11 cellular contexts compared by ENCODE assay signal in the genomic region with DNA sequence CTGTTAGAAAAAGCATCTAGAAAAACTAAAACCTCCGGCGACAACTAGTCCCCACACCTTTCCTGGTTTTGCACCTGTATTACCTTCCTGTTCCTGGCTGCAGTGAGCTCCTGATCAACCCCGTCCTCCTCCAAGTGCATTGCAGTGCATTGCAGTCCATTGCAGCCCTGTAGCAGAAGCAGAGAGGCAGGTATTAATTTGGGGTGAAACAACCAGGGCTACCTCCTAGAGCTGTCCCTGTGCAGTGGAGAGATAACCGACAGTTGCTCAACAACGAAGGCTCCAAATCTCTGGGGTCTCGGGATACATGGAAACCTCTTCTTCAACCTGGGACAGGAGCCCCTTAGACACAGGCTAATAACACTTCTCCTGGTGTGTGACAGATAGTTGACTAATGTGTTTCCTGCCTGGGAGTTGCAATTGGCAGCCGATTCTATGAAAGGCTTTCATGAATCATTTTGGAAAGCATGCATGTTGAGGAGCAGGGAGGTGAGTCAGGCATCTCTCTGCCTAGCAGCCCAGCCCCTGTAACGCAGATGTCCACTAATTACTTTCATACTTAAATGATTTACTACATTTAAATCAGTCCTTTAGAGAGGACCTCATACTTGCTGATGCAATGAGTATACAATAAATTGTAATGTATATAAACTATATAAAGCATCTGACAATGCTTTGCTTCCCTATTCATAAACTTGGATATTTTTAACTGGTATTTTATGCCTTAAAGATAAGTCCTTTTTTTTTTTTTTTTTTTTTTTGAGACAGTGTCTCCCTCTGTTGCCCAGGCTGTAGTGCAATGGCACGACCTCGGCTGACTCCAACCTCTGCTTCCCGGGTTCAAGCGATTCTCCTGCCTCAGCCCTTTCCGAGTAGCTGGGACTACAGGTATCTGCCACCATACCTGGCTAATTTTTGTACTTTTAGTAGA. TPM values are rescaled to one million over a fixed set of nuclear protein-coding genes. Genes with fewer than 3 reads are reported as not detected.
DNase-seq lines count a peak whose midpoint lies in the region; TF ChIP-seq lines count a peak whose summit lies in the region.
"Had no signal": no experiment of that assay in that cellular context is flagged by ENCODE, and none has a peak within 500 bp of the region (broad histone marks: within the 10 kb centered on the region; RNA-seq: fewer than 3 reads in every experiment).

No MANE protein-coding gene starts in this region.

- no peaks in the 10 kb centered on the region for H3K4me1 ChIP-seq in transverse colon

- H3K4me3 ChIP-seq in astrocyte of the cerebellum (ENCODE audit: low read depth, low read length) (no peak overlapping the region), transverse colon (no peak overlapping the region)

- peak; percentile 97 for DNase-seq in COLO829 (ENCODE audit: low spot score)
- peak; percentile 75 for DNase-seq in astrocyte of the cerebellum (ENCODE audit: low read depth)
- DNase-seq in lung microvascular endothelial cell (ENCODE audit: low read depth in 2 of 2): peak; percentile 70 to 93
- no peak for DNase-seq in activated naive CD4-positive, alpha-beta T cell treated with anti-CD3 and anti-CD28 coated beads, Interleukin-2, amount 50 U/mL, for 16 hours
- no peak for DNase-seq in transverse colon
- no peak for DNase-seq in GM13977 (ENCODE audit: low spot score)
- DNase-seq in SIG-M5 treated with dmso at 0.1 percent for 504 hours (lab: John Stamatoyannopoulos, UW; ENCODE audit: unreplicated experiment): no peak
- DNase-seq: activated B cell treated with CpG ODN at 0.5 μM for 24 hours; H7; stimulated activated CD4-positive, alpha-beta T cell treated with anti-CD3 and anti-CD28 coated beads, Interleukin-4, amount 100 ng/mL, for 4 hours had no signal

- no peak for TF ChIP-seq POLR2A in transverse colon (IDR thresholded peaks at IDR 0.05)

- H3K27me3 ChIP-seq in transverse colon: no peaks in the 10 kb centered on the region

- TF ChIP-seq RAD21 in Ishikawa (IDR thresholded peaks at IDR 0.05; ENCODE audit: low read depth): 0 out of 2 replicates have a peak, but pooled peaks have one; percentile 5

- intact Hi-C loops in transverse colon (cut with DNase I; ENCODE audit: low total_unique reads): no loop called here

- TF ChIP-seq EP300 in Ishikawa (IDR thresholded peaks at IDR 0.05; ENCODE audit: borderline replicate concordance) (0 out of 2 replicates have a peak, but pooled peaks have one; percentile 52), transverse colon (IDR thresholded peaks at IDR 0.05; ENCODE audit: low read depth) (no peak)

- no peak overlapping the region for H3K27ac ChIP-seq in transverse colon

- no peaks in the 10 kb centered on the region for H3K9me3 ChIP-seq in transverse colon

- in situ Hi-C loops in astrocyte of the cerebellum (cut with HindIII; ENCODE audit: low sequenced_read_pairs) (no loop called here), transverse colon (cut with MboI; ENCODE audit: low pct_ligation_motif_present in 1 of 4, low pct_unique_long_range_greater_than_20kb in 1 of 4, low sequenced_read_pairs in 3 of 4) (no loop called here), GM13977 (cut with MboI; ENCODE audit: low pct_unique_long_range_greater_than_20kb, low sequenced_read_pairs, unreplicated experiment) (no loop called here)

- TF ChIP-seq CTCF in astrocyte of the cerebellum (IDR thresholded peaks at IDR 0.05; ENCODE audit: low read depth, low read length, missing control alignments): no peak
- TF ChIP-seq CTCF in transverse colon (IDR thresholded peaks at IDR 0.05): no peak
- TF ChIP-seq CTCF in GM13977 (IDR thresholded peaks at IDR 0.05; ENCODE audit: extremely low read depth, insufficient read depth, missing control alignments): no peak

- no peaks in the 10 kb centered on the region for H3K36me3 ChIP-seq in transverse colon

- 66 to 77% methylated on average over 6 to 13 of the region's 13 CpGs for WGBS in transverse colon (ENCODE audit: low coverage in 1 of 2), 2 donors

TF ChIP-seq in Ishikawa, 13 proteins besides CTCF, POLR2A, EP300 and RAD21:
- TF ChIP-seq EGR1 (IDR thresholded peaks at IDR 0.05) (no peak), TCF12 (IDR thresholded peaks at IDR 0.05; ENCODE audit: low read depth) (no peak; the same call in 1 of the 2 replicates), TEAD4 (IDR thresholded peaks at IDR 0.05) (peak; percentile 42; the same call in 1 of the 2 replicates), FOXM1 (IDR thresholded peaks at IDR 0.05; ENCODE audit: borderline replicate concordance, low read depth) (no peak), NFIC (IDR thresholded peaks at IDR 0.05) (peak; percentile 67)
TF ChIP-seq in Ishikawa: peak in this region for 2.

RNA-seq across cellular contexts. Expression of gene PRR15, which starts 59.0 kb away (rescaled TPM):
- under 0.01 TPM in 1 of 2 replicates, not detected in the other for total RNA-seq in lung microvascular endothelial cell
- 100 to 1,000 TPM in 3 of 4 donors, 10 to 100 TPM in 1; 53.3 to 443 (median 294) TPM for total RNA-seq in transverse colon
- total RNA-seq: activated B cell treated with CpG ODN at 0.5 μM for 24 hours had no signal

Comparison
In these comparisons a context has a peak if more than half of its experiments do, and no peak if none do; other contexts are left out.
1. DNase-seq: peak in COLO829 (single experiment), astrocyte of the cerebellum (single experiment) and lung microvascular endothelial cell (2 of 2); none in activated naive CD4-positive, alpha-beta T cell treated with anti-CD3 and anti-CD28 coated beads, Interleukin-2, amount 50 U/mL, for 16 hours (single experiment), transverse colon (single experiment), GM13977 (single experiment) and SIG-M5 treated with dmso at 0.1 percent for 504 hours (single experiment).
2. RNA of gene PRR15, which starts 59.0 kb away (total RNA-seq): 53.3 to 443 TPM in transverse colon; under 0.01 TPM in lung microvascular endothelial cell; every median in the first group is over 10 times any median in the second.